Comparison of ENCODE assay signal across 8 cellular contexts in the genomic region with DNA sequence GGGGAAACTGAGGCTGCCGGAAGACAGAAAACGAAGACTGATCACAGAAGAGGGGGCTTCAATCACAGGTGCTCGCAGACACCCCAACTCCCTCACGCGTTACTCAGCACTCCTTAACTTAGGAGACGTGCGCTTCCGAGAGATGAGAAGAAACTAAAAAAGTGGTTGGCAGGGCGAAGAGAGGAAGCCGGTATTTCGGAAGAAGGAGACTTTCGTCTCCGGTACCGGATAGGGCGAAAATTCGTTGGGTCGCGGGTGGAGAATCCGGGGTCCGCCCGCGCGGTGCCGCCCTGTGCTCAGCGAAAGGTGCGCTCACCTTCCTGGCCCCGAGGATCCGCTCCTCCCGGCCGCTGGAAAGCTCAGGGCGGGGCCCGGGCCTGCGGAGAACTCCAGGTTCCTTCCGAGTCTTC. TPM values are rescaled to one million over a fixed set of nuclear protein-coding genes. Genes with fewer than 3 reads are reported as not detected.
DNase-seq lines count a peak whose midpoint lies in the region; ATAC-seq lines count a peak whose summit lies in the region.

No MANE protein-coding gene starts in this region.

- DNase-seq in NCI-H146 (lab: John Stamatoyannopoulos, UW) (peak; percentile 23), NCI-H146 treated with DMSO at 0.1 percent for 48 hours (lab: John Stamatoyannopoulos, UW; ENCODE audit: unreplicated experiment) (no peak), immature natural killer cell (no peak), occipital lobe (lab: John Stamatoyannopoulos, UW) (no peak)
- no peak for DNase-seq in activated naive CD8-positive, alpha-beta T cell treated with anti-CD3 and anti-CD28 coated beads, Interleukin-2, amount 10 ng/mL, durations not matched to agents 7 days and 5 days
- DNase-seq in stimulated activated naive CD8-positive, alpha-beta T cell treated with anti-CD3 and anti-CD28 coated beads, Interleukin-15, amount 100 ng/mL, for 72 hours = no peak
- no peak for DNase-seq in stimulated activated CD4-positive, alpha-beta T cell treated with anti-CD3 and anti-CD28 coated beads, Interleukin-4, amount 100 ng/mL, for 24 hours

- POLR2A ChIA-PET in activated naive CD8-positive, alpha-beta T cell treated with anti-CD3 and anti-CD28 coated beads, Interleukin-2, amount 10 ng/mL, durations not matched to agents 7 days and 5 days (lab: Charles Lee) = no interaction called here

- no peaks in the 10 kb centered on the region for H3K36me3 Mint-ChIP-seq in activated naive CD8-positive, alpha-beta T cell treated with anti-CD3 and anti-CD28 coated beads, Interleukin-2, amount 10 ng/mL, durations not matched to agents 7 days and 5 days
- H3K36me3 Mint-ChIP-seq in immature natural killer cell = no peaks in the 10 kb centered on the region

- H3K9me3 Mint-ChIP-seq in activated naive CD8-positive, alpha-beta T cell treated with anti-CD3 and anti-CD28 coated beads, Interleukin-2, amount 10 ng/mL, durations not matched to agents 7 days and 5 days = no peaks in the 10 kb centered on the region
- H3K9me3 Mint-ChIP-seq in immature natural killer cell = peaks cover 0 to 2% (median 0%) of the 10 kb centered on the region in 6 donors
- no peaks in the 10 kb centered on the region for H3K9me3 Mint-ChIP-seq in stimulated activated naive CD8-positive, alpha-beta T cell treated with anti-CD3 and anti-CD28 coated beads, Interleukin-15, amount 100 ng/mL, for 72 hours

- ATAC-seq in activated naive CD8-positive, alpha-beta T cell treated with anti-CD3 and anti-CD28 coated beads, Interleukin-2, amount 10 ng/mL, durations not matched to agents 7 days and 5 days (ENCODE audit: low read depth) = no peak
- no peak for ATAC-seq in stimulated activated naive CD8-positive, alpha-beta T cell treated with anti-CD3 and anti-CD28 coated beads, Interleukin-15, amount 100 ng/mL, for 72 hours
- no peak for ATAC-seq in HG03469 (IDR thresholded peaks at IDR 0.05; ENCODE audit: unreplicated experiment)

- H3K27ac Mint-ChIP-seq in activated naive CD8-positive, alpha-beta T cell treated with anti-CD3 and anti-CD28 coated beads, Interleukin-2, amount 10 ng/mL, durations not matched to agents 7 days and 5 days = peak overlapping the region; percentile 60
- peak overlapping the region in 1 of 6 donors; percentile 19 for H3K27ac Mint-ChIP-seq in immature natural killer cell
- H3K27ac Mint-ChIP-seq in stimulated activated naive CD8-positive, alpha-beta T cell treated with anti-CD3 and anti-CD28 coated beads, Interleukin-15, amount 100 ng/mL, for 72 hours = no peak overlapping the region

- peaks cover 65% of the 10 kb centered on the region for H3K27me3 Mint-ChIP-seq in activated naive CD8-positive, alpha-beta T cell treated with anti-CD3 and anti-CD28 coated beads, Interleukin-2, amount 10 ng/mL, durations not matched to agents 7 days and 5 days
- peaks cover 19 to 49% (median 34%) of the 10 kb centered on the region in 3 donors for H3K27me3 Mint-ChIP-seq in immature natural killer cell (ENCODE audit: low read depth in 3 of 3)
- H3K27me3 Mint-ChIP-seq in stimulated activated naive CD8-positive, alpha-beta T cell treated with anti-CD3 and anti-CD28 coated beads, Interleukin-15, amount 100 ng/mL, for 72 hours = peaks cover 77% of the 10 kb centered on the region

- peak overlapping the region; percentile 60 for H3K4me3 Mint-ChIP-seq in activated naive CD8-positive, alpha-beta T cell treated with anti-CD3 and anti-CD28 coated beads, Interleukin-2, amount 10 ng/mL, durations not matched to agents 7 days and 5 days
- H3K4me3 Mint-ChIP-seq in immature natural killer cell = peak overlapping the region; percentile 45 to 84 (median 64)
- peak overlapping the region; percentile 55 to 81 for H3K4me3 Mint-ChIP-seq in stimulated activated naive CD8-positive, alpha-beta T cell treated with anti-CD3 and anti-CD28 coated beads, Interleukin-15, amount 100 ng/mL, for 72 hours

- H3K4me1 Mint-ChIP-seq in activated naive CD8-positive, alpha-beta T cell treated with anti-CD3 and anti-CD28 coated beads, Interleukin-2, amount 10 ng/mL, durations not matched to agents 7 days and 5 days = peaks cover 26% of the 10 kb centered on the region
- peaks cover 28 to 29% of the 10 kb centered on the region in 2 donors for H3K4me1 Mint-ChIP-seq in immature natural killer cell
- H3K4me1 Mint-ChIP-seq in stimulated activated naive CD8-positive, alpha-beta T cell treated with anti-CD3 and anti-CD28 coated beads, Interleukin-15, amount 100 ng/mL, for 72 hours = peaks cover 46% of the 10 kb centered on the region

RNA-seq across cellular contexts. Expression of a gene that starts 0.9 kb away (rescaled TPM):
- total RNA-seq in activated naive CD8-positive, alpha-beta T cell treated with anti-CD3 and anti-CD28 coated beads, Interleukin-2, amount 10 ng/mL, durations not matched to agents 7 days and 5 days = not detected
- polyA plus RNA-seq in immature natural killer cell = not detected
- total RNA-seq in occipital lobe = 0.47 TPM

RNA-seq across cellular contexts. Expression of a gene that starts 53.5 kb away (rescaled TPM):
- total RNA-seq in activated naive CD8-positive, alpha-beta T cell treated with anti-CD3 and anti-CD28 coated beads, Interleukin-2, amount 10 ng/mL, durations not matched to agents 7 days and 5 days = not detected
- not detected for polyA plus RNA-seq in immature natural killer cell
- not detected for total RNA-seq in occipital lobe
